8 cellular contexts compared by ENCODE assay signal in the genomic region with DNA sequence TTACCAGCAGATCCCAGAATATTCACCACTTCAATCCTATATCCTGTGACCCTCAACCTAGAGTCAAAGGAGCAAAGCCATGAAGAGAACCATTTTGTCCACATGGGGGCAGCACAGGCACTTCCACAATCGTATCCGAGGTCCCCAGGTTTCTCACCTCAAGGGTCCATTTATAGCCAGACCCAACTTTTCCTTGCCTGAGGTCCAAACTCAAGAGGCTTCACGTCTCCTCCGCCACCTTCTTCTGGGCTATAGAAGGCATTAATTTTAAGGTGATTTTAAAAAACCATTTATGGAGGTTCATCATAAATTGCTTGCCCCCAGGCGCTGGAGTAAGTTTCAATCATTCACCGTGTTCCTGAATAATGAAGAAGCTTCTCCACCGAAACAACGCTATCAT.
DNase-seq lines count a peak whose midpoint lies in the region; ATAC-seq and TF ChIP-seq lines count a peak whose summit lies in the region.

No MANE protein-coding gene starts in this region.

- TF ChIP-seq CTCF in liver (IDR thresholded peaks at IDR 0.05; ENCODE audit: low read depth, low read length, missing input control): peak; percentile 80

- no peak overlapping the region for H3K27ac Mint-ChIP-seq in central memory CD8-positive, alpha-beta T cell (ENCODE audit: low read depth)

- no peak overlapping the region for H3K9ac ChIP-seq in liver (ENCODE audit: low read depth in 1 of 2, low read length in 2 of 2)

- H3K4me3 ChIP-seq in liver (ENCODE audit: low read depth in 1 of 3, low read length in 3 of 3): no peak overlapping the region

- no peak overlapping the region for H3K27ac ChIP-seq in liver (ENCODE audit: low read depth in 1 of 2, low read length in 2 of 2)

- H3K27me3 Mint-ChIP-seq in central memory CD8-positive, alpha-beta T cell: peaks cover 89% of the 10 kb centered on the region

- H3K36me3 ChIP-seq in liver (ENCODE audit: control insufficient read depth in 4 of 4, insufficient read depth in 3 of 4, low read depth in 1 of 4, low read length in 3 of 4): no peaks in the 10 kb centered on the region

- H3K36me3 Mint-ChIP-seq in central memory CD8-positive, alpha-beta T cell (ENCODE audit: insufficient read depth): peaks cover 3% of the 10 kb centered on the region

- no peaks in the 10 kb centered on the region for H3K27me3 ChIP-seq in liver (ENCODE audit: control insufficient read depth in 4 of 4, insufficient read depth in 4 of 4, low read length in 3 of 4)

- 64% methylated on average over 8 of the region's 8 CpGs for WGBS in liver

- ATAC-seq in GM18505 (IDR thresholded peaks at IDR 0.05; ENCODE audit: unreplicated experiment) (peak; percentile 48), HG02973 (IDR thresholded peaks at IDR 0.05; ENCODE audit: unreplicated experiment) (peak; percentile 78)
- ATAC-seq in central memory CD8-positive, alpha-beta T cell (replicated peaks; ENCODE audit: extremely low read depth, poor library complexity, severe bottlenecking): no peak

- DNase-seq in A172 (ENCODE audit: low spot score): peak; percentile 71
- DNase-seq in NCI-H2171 (lab: John Stamatoyannopoulos, UW): peak; percentile 22
- peak; percentile 45 for DNase-seq in activated CD4-positive, CD25-positive, alpha-beta regulatory T cell treated with anti-CD3 and anti-CD28 coated beads, Interleukin-2, amount 50 U/mL, for 16 hours (ENCODE audit: low read depth, low spot score)
- DNase-seq in central memory CD8-positive, alpha-beta T cell (ENCODE audit: low spot score in 2 of 2): peak; percentile 47 to 57
- DNase-seq in stimulated activated CD8-positive, alpha-beta memory T cell treated with anti-CD3 and anti-CD28 coated beads, Interleukin-15, amount 100 ng/mL, for 48 hours (ENCODE audit: low read depth in 2 of 2): peak; percentile 24 to 39

- no peaks in the 10 kb centered on the region for H3K9me3 ChIP-seq in liver (ENCODE audit: control insufficient read depth in 4 of 4, low read length in 3 of 4)

- TF ChIP-seq POLR2A in GM18505 (IDR thresholded peaks at IDR 0.05; ENCODE audit: borderline replicate concordance, extremely low read depth, insufficient read depth, insufficient read length): no peak

- no peak overlapping the region for H3K4me3 Mint-ChIP-seq in central memory CD8-positive, alpha-beta T cell

- H3K9me3 Mint-ChIP-seq in central memory CD8-positive, alpha-beta T cell: no peaks in the 10 kb centered on the region

- peaks cover 16% of the 10 kb centered on the region for H3K4me1 Mint-ChIP-seq in central memory CD8-positive, alpha-beta T cell

- peaks cover 0 to 3% (median under 1%) of the 10 kb centered on the region in 4 donors for H3K4me1 ChIP-seq in liver (ENCODE audit: control insufficient read depth in 4 of 4, insufficient read depth in 4 of 4, low read length in 3 of 4)

- TF ChIP-seq RAD21 in liver (IDR thresholded peaks at IDR 0.05): peak; percentile 86 to 91

TF ChIP-seq in liver, 16 proteins besides CTCF, POLR2A, EP300 and RAD21:
- TF ChIP-seq, protein P1, sequence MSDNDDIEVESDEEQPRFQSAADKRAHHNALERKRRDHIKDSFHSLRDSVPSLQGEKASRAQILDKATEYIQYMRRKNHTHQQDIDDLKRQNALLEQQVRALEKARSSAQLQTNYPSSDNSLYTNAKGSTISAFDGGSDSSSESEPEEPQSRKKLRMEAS (IDR thresholded peaks at IDR 0.05): no peak
- no peak for TF ChIP-seq FOXA1 (IDR thresholded peaks at IDR 0.05)
- TF ChIP-seq HNF4A (conservative IDR thresholded peaks at IDR 0.05): peak in 1 of 2 donors; percentile 60
- no peak for TF ChIP-seq HNF4G (IDR thresholded peaks at IDR 0.05)
- TF ChIP-seq, protein P2, sequence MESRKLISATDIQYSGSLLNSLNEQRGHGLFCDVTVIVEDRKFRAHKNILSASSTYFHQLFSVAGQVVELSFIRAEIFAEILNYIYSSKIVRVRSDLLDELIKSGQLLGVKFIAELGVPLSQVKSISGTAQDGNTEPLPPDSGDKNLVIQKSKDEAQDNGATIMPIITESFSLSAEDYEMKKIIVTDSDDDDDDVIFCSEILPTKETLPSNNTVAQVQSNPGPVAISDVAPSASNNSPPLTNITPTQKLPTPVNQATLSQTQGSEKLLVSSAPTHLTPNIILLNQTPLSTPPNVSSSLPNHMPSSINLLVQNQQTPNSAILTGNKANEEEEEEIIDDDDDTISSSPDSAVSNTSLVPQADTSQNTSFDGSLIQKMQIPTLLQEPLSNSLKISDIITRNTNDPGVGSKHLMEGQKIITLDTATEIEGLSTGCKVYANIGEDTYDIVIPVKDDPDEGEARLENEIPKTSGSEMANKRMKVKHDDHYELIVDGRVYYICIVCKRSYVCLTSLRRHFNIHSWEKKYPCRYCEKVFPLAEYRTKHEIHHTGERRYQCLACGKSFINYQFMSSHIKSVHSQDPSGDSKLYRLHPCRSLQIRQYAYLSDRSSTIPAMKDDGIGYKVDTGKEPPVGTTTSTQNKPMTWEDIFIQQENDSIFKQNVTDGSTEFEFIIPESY (IDR thresholded peaks at IDR 0.05): no peak
- no peak for TF ChIP-seq JUND (IDR thresholded peaks at IDR 0.05)
- peak in 1 of 2 donors; percentile 37 for TF ChIP-seq RXRA (IDR thresholded peaks at IDR 0.05)
- TF ChIP-seq, protein P3, sequence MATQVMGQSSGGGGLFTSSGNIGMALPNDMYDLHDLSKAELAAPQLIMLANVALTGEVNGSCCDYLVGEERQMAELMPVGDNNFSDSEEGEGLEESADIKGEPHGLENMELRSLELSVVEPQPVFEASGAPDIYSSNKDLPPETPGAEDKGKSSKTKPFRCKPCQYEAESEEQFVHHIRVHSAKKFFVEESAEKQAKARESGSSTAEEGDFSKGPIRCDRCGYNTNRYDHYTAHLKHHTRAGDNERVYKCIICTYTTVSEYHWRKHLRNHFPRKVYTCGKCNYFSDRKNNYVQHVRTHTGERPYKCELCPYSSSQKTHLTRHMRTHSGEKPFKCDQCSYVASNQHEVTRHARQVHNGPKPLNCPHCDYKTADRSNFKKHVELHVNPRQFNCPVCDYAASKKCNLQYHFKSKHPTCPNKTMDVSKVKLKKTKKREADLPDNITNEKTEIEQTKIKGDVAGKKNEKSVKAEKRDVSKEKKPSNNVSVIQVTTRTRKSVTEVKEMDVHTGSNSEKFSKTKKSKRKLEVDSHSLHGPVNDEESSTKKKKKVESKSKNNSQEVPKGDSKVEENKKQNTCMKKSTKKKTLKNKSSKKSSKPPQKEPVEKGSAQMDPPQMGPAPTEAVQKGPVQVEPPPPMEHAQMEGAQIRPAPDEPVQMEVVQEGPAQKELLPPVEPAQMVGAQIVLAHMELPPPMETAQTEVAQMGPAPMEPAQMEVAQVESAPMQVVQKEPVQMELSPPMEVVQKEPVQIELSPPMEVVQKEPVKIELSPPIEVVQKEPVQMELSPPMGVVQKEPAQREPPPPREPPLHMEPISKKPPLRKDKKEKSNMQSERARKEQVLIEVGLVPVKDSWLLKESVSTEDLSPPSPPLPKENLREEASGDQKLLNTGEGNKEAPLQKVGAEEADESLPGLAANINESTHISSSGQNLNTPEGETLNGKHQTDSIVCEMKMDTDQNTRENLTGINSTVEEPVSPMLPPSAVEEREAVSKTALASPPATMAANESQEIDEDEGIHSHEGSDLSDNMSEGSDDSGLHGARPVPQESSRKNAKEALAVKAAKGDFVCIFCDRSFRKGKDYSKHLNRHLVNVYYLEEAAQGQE (IDR thresholded peaks at IDR 0.05): no peak
- no peak for TF ChIP-seq FOXA2 (IDR thresholded peaks at IDR 0.05)
- peak; percentile 28 for TF ChIP-seq NR2F2 (IDR thresholded peaks at IDR 0.05)
